8 cellular contexts compared by ENCODE assay signal in the genomic region with DNA sequence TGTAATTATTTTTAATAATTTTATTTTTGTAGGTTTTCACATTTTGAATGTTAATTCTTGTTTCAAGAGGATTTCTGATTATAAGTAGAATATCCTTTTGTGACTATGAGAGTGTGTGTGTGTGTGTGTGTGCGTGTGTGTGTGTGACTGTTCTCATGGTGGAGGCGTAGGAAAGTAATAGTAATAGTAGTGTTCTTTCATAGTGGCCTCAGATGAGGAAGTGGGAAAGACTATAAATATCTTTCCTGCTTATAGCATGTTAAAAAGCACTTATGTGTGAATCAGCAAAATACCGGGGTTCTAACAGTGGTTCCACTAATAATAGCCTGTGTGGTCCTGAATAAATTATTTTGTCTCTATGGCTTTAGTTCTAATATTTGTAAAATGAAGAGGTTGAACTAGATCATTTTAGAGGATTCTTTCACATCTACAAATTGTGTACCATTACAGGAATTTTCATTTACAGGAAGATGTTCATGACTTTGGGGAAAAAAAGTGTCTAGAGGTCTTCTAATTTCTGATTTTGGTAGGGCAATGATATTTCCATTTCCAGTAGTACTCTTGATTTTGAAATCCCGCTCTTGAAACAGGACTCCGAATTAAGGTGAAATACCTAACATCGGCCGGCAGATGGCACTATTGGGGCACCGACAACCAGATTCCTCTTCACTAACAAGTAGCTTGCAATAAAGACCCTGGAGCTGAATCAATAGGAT. TPM values are rescaled to one million over a fixed set of nuclear protein-coding genes. Genes with fewer than 3 reads are reported as not detected.
DNase-seq lines count a peak whose midpoint lies in the region; ATAC-seq, FAIRE-seq and TF ChIP-seq lines count a peak whose summit lies in the region.

No MANE protein-coding gene starts in this region.

- intact Hi-C loops in lower lobe of right lung (cut with DNase I) = loop anchor here (10.0 kb wide), 1 partner anchor 124 kb away; no protein-coding TSS in a partner anchor

- peak; percentile 57 for DNase-seq in AG09309 (ENCODE audit: low read depth)
- peak; percentile 36 for DNase-seq in GM18507 (ENCODE audit: extremely low spot score, insufficient read length, low read depth)
- DNase-seq in NCI-H2196 (lab: John Stamatoyannopoulos, UW; ENCODE audit: unreplicated experiment) = peak; percentile 61
- DNase-seq in activated CD4-positive, alpha-beta T cell treated with anti-CD3 and anti-CD28 coated beads for 24 hours (ENCODE audit: low read depth in 2 of 2) = peak; percentile 35 to 58
- DNase-seq in lower lobe of right lung = peak; percentile 57
- DNase-seq in stimulated activated CD8-positive, alpha-beta memory T cell treated with anti-CD3 and anti-CD28 coated beads, Interleukin-15, amount 100 ng/mL, for 24 hours (ENCODE audit: low read depth) = peak; percentile 30

- H3K9me3 ChIP-seq in lower lobe of right lung = no peaks in the 10 kb centered on the region

- FAIRE-seq in GM18507 (lab: Jason Lieb, UNC) = peak; percentile 81
- FAIRE-seq in colon (lab: Jason Lieb, UNC) = peak; percentile 55

- peak; percentile 75 for TF ChIP-seq CTCF in AG09309 (IDR thresholded peaks at IDR 0.05; ENCODE audit: control insufficient read depth, insufficient read depth, low read depth, low read length, missing control alignments)
- peak; percentile 70 for TF ChIP-seq CTCF in lower lobe of right lung (IDR thresholded peaks at IDR 0.05)

- no peak overlapping the region for H3K27ac ChIP-seq in lower lobe of right lung

- peaks cover 12% of the 10 kb centered on the region for H3K27me3 ChIP-seq in lower lobe of right lung (ENCODE audit: low read depth)

- peak; percentile 85 for ATAC-seq in HG02981 (IDR thresholded peaks at IDR 0.05; ENCODE audit: unreplicated experiment)
- peak; percentile 67 to 68 for ATAC-seq in lower lobe of right lung

- H3K4me3 ChIP-seq in AG09309 (ENCODE audit: control insufficient read depth, low read depth, low read length) (no peak overlapping the region), lower lobe of right lung (no peak overlapping the region)

- H3K36me3 ChIP-seq in lower lobe of right lung = no peaks in the 10 kb centered on the region

- H3K4me1 ChIP-seq in lower lobe of right lung = peaks cover 17% of the 10 kb centered on the region

RNA-seq across cellular contexts. Expression of a gene that starts 29.9 kb away (rescaled TPM):
- total RNA-seq in lower lobe of right lung = not detected

RNA-seq across cellular contexts. Expression of a gene that starts 44.2 kb away (rescaled TPM):
- 37.9 TPM for total RNA-seq in lower lobe of right lung

RNA-seq across cellular contexts. Expression of a gene that starts 44.5 kb away (rescaled TPM):
- not detected for total RNA-seq in lower lobe of right lung

RNA-seq across cellular contexts. Expression of a gene that starts 48.3 kb away (rescaled TPM):
- total RNA-seq in lower lobe of right lung = not detected

RNA-seq across cellular contexts. Expression of a gene that starts 58.3 kb away (rescaled TPM):
- total RNA-seq in lower lobe of right lung = not detected
